Comparison of ENCODE assay signal across 31 cellular contexts in the genomic region with DNA sequence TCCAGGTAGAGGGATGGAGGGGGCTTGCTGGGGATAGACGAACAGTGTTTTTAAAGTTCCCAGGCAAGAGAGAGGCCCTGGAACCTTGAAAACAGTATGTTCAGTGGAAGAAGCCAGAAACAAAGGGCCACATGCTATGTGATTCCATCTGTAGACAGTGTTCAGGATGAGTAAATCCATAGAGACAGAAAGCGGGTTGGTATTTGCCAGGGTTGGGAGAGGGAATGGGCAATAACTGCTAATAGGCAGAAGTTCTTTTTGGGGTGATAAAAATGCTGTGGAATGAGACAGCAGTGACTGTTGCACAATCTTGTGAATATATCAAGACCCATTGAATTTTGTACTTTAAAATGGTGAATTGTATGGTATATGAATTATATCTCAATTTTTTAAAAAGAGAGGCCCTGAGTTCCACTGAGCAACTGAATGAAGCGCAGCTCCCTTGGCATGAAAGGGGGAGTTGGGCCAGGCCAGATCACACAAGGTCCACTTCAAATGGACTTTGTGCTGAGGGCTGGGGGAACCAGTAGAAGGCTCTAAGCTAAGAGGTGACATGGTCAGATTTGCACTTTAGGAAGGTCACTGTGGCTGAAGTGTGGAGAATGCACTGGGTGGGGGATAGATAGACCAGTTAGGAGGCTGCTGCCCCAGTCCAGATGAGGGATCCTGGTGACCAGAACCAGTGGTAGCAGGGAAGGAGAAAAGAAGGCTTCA. TPM values are rescaled to one million over a fixed set of nuclear protein-coding genes. Genes with fewer than 3 reads are reported as not detected.
"Had no signal": no experiment of that assay in that cellular context is flagged by ENCODE, and none has a peak within 500 bp of the region (broad histone marks: within the 10 kb centered on the region; RNA-seq: fewer than 3 reads in every experiment).

No MANE protein-coding gene starts in this region.

- H3K27ac Mint-ChIP-seq: activated CD4-positive, alpha-beta T cell treated with anti-CD3 and anti-CD28 coated beads for 36 hours; activated naive CD4-positive, alpha-beta T cell treated with anti-CD3 and anti-CD28 coated beads for 36 hours; nephron had no signal

- H3K4me2 ChIP-seq: smooth muscle cell had no signal

- DNase-seq: activated CD4-positive, alpha-beta T cell treated with anti-CD3 and anti-CD28 coated beads for 36 hours; activated CD4-positive, alpha-beta T cell treated with anti-CD3 and anti-CD28 coated beads, Interleukin-2, amount 50 U/mL, for 4 hours; activated CD4-positive, CD25-positive, alpha-beta regulatory T cell; activated effector memory CD4-positive, alpha-beta T cell treated with Interleukin-2 at 50 U/mL for 16 hours; activated naive CD4-positive, alpha-beta T cell treated with anti-CD3 and anti-CD28 coated beads for 36 hours; amygdala; caudate nucleus; cortex of kidney; heart left ventricle; hypothalamus; kidney glomerular epithelial cell; mesendoderm; retina; sigmoid colon; stimulated activated CD4-positive, alpha-beta T cell treated with anti-CD3 and anti-CD28 coated beads, Interleukin-15, amount 100 ng/mL, for 24 hours; stimulated activated CD4-positive, alpha-beta T cell treated with anti-CD3 and anti-CD28 coated beads, Interleukin-2, amount 100 ng/mL, for 24 hours; stimulated activated naive CD4-positive, alpha-beta T cell; T-helper 1 cell had no signal

- H3K4me3 Mint-ChIP-seq: activated CD4-positive, alpha-beta T cell treated with anti-CD3 and anti-CD28 coated beads for 36 hours; activated naive CD4-positive, alpha-beta T cell treated with anti-CD3 and anti-CD28 coated beads for 36 hours; nephron had no signal

- H3K4me3 ChIP-seq: heart left ventricle, left lung, lung, pancreas, prostate gland, sigmoid colon, smooth muscle cell, suprapubic skin, tibial nerve had no signal

- H3K4me1 Mint-ChIP-seq: activated CD4-positive, alpha-beta T cell treated with anti-CD3 and anti-CD28 coated beads for 36 hours; nephron had no signal

- ATAC-seq: activated CD4-positive, alpha-beta T cell treated with anti-CD3 and anti-CD28 coated beads for 36 hours; heart left ventricle; left lung; pancreas had no signal

- H3K9me3 ChIP-seq: pancreas, prostate gland, suprapubic skin had no signal

- H3K36me3 ChIP-seq: left lung, pancreas, prostate gland, sigmoid colon, suprapubic skin had no signal

- H3K27ac ChIP-seq: heart left ventricle, left lung, pancreas, prostate gland, sigmoid colon, suprapubic skin, tibial nerve had no signal

- H3K4me1 ChIP-seq: pancreas, prostate gland had no signal

RNA-seq across cellular contexts. Expression of a gene that starts 34.0 kb away (rescaled TPM):
- total RNA-seq: activated CD4-positive, alpha-beta T cell treated with anti-CD3 and anti-CD28 coated beads for 36 hours; activated naive CD4-positive, alpha-beta T cell treated with anti-CD3 and anti-CD28 coated beads for 36 hours; chondrocyte; endothelial cell of umbilical vein; fibroblast of villous mesenchyme; mucosa of gallbladder; prostate gland; smooth muscle cell; urinary bladder had no signal
- polyA plus RNA-seq: endothelial cell of umbilical vein, smooth muscle cell had no signal
